Comparison of ENCODE assay signal across 1 cellular context in the genomic region with DNA sequence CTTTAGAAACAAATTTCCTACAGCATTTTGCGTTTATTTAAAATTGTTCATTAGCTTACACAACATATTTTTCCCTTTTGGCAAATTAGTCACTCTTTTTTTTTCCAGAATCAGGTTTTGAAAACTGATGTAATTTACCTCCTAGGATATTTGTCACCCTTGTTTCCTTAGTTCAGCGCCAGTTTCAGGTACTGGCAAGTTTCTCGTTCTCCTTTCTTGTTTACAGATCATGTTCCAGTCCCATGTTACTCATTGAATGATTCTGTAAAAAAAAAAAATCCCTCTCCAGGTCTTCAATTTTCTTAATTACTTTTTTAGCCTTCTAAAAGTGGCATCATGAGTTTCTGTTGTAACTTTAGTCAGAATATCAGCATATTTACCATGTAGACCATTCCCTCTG.
TF ChIP-seq lines count a peak whose summit lies in the region.

No MANE protein-coding gene starts in this region.

TF ChIP-seq in WTC11, 78 proteins besides CTCF, POLR2A, EP300 and RAD21 (continued from another document):
- TF ChIP-seq ATF2 (CRISPR knock-in tag; IDR thresholded peaks at IDR 0.05; ENCODE audit: borderline replicate concordance, low read depth) (no peak), RORB (CRISPR knock-in tag; IDR thresholded peaks at IDR 0.05) (no peak), ELF4 (CRISPR knock-in tag; IDR thresholded peaks at IDR 0.05; ENCODE audit: low read depth) (no peak), MXD4 (CRISPR knock-in tag; IDR thresholded peaks at IDR 0.05; ENCODE audit: borderline replicate concordance) (no peak), ETV6 (CRISPR knock-in tag; IDR thresholded peaks at IDR 0.05) (no peak), ZNF423 (CRISPR knock-in tag; IDR thresholded peaks at IDR 0.05) (no peak), HMGA2 (CRISPR knock-in tag; IDR thresholded peaks at IDR 0.05) (no peak), CREB1 (CRISPR knock-in tag; IDR thresholded peaks at IDR 0.05) (no peak), ESRRA (CRISPR knock-in tag; IDR thresholded peaks at IDR 0.05; ENCODE audit: borderline replicate concordance) (no peak), PRRX2 (CRISPR knock-in tag; IDR thresholded peaks at IDR 0.05) (no peak), CBFB (CRISPR knock-in tag; IDR thresholded peaks at IDR 0.05; ENCODE audit: low read depth) (no peak), ZNF512 (CRISPR knock-in tag; IDR thresholded peaks at IDR 0.05; ENCODE audit: borderline replicate concordance) (no peak), ZNF263 (CRISPR knock-in tag; IDR thresholded peaks at IDR 0.05; ENCODE audit: low read depth) (no peak), JUN (CRISPR knock-in tag; IDR thresholded peaks at IDR 0.05) (no peak)
- TF ChIP-seq, protein P1, sequence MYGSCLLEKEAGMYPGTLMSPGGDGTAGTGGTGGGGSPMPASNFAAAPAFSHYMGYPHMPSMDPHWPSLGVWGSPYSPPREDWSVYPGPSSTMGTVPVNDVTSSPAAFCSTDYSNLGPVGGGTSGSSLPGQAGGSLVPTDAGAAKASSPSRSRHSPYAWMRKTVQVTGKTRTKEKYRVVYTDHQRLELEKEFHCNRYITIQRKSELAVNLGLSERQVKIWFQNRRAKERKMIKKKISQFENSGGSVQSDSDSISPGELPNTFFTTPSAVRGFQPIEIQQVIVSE (CRISPR knock-in tag; IDR thresholded peaks at IDR 0.05; ENCODE audit: borderline replicate concordance): no peak
